Comparison of ENCODE assay signal across 9 cellular contexts in genomic region chr3:129975332-129976090, GRCh38. TPM values are rescaled to one million over a fixed set of nuclear protein-coding genes. Genes with fewer than 3 reads are reported as not detected.
DNase-seq lines count a peak whose midpoint lies in the region; ATAC-seq, FAIRE-seq and TF ChIP-seq lines count a peak whose summit lies in the region.
"Had no signal": no experiment of that assay in that cellular context is flagged by ENCODE, and none has a peak within 500 bp of the region (broad histone marks: within the 10 kb centered on the region; RNA-seq: fewer than 3 reads in every experiment).

No MANE protein-coding gene starts in this region.

- DNase-seq in GM12891 (ENCODE audit: insufficient read length, low spot score), result peak; percentile 33
- DNase-seq in activated CD4-positive, alpha-beta T cell treated with anti-CD3 and anti-CD28 coated beads, Interleukin-2, amount 50 U/mL, for 1 hour, result peak; percentile 5
- peak; percentile 23 for DNase-seq in left ventricle myocardium inferior
- peak; percentile 81 for DNase-seq in retina
- DNase-seq in cortex of kidney (lab: John Stamatoyannopoulos, UW), result no peak
- DNase-seq in NCI-H345 treated with DMSO at 0.1 percent for 48 hours (lab: John Stamatoyannopoulos, UW; ENCODE audit: unreplicated experiment), result no peak
- DNase-seq in globus pallidus (ENCODE audit: low spot score), result no peak

- H3K4me3 ChIP-seq in left ventricle myocardium inferior, result peak overlapping the region; percentile 51

- H3K36me3 ChIP-seq in left ventricle myocardium inferior, result no peaks in the 10 kb centered on the region

- no peak for ATAC-seq in HG03432 (IDR thresholded peaks at IDR 0.05; ENCODE audit: unreplicated experiment)

- no peak for TF ChIP-seq CTCF in left ventricle myocardium inferior (IDR thresholded peaks at IDR 0.05; ENCODE audit: borderline replicate concordance)

- H3K4me1 ChIP-seq in left ventricle myocardium inferior, result peaks cover 18% of the 10 kb centered on the region

- H3K27ac ChIP-seq in left ventricle myocardium inferior (replicated peaks), result no peak overlapping the region

- TF ChIP-seq POLR2A in GM12891 (IDR thresholded peaks at IDR 0.05; ENCODE audit: low read depth, low read length), result no peak

- no peaks in the 10 kb centered on the region for H3K9me3 ChIP-seq in left ventricle myocardium inferior (replicated peaks)

- FAIRE-seq in GM12891 (lab: Jason Lieb, UNC), result peak; percentile 31

- intact Hi-C loops in left ventricle myocardium inferior (cut with micrococcal nuclease), result no loop called here

- H3K27me3 ChIP-seq in left ventricle myocardium inferior (ENCODE audit: low read depth), result peaks cover 83% of the 10 kb centered on the region

TF ChIP-seq in GM12891, 5 proteins besides CTCF, POLR2A, EP300 and RAD21:
- TF ChIP-seq SPI1 (IDR thresholded peaks at IDR 0.05; ENCODE audit: low read depth, low read length), result no peak
- TF ChIP-seq TAF1 (IDR thresholded peaks at IDR 0.05; ENCODE audit: low read depth, low read length), result no peak
- no peak for TF ChIP-seq POLR2AphosphoS5 (IDR thresholded peaks at IDR 0.05; ENCODE audit: low read depth, low read length)
- no peak for TF ChIP-seq POU2F2 (IDR thresholded peaks at IDR 0.05; ENCODE audit: low read depth, low read length)
- no peak for TF ChIP-seq PAX5 (IDR thresholded peaks at IDR 0.05; ENCODE audit: insufficient read depth, low read length, severe bottlenecking)

RNA-seq across cellular contexts. Expression of gene TRH, which starts 1.0 kb away (rescaled TPM):
- polyA plus RNA-seq in GM12891 (2012; ENCODE audit: low read depth, missing spikeins), result not detected
- total RNA-seq in left ventricle myocardium inferior, result not detected
- total RNA-seq: epithelial cell of proximal tubule had no signal

Comparison
In these comparisons a context has a peak if more than half of its experiments do, and no peak if none do; other contexts are left out.
1. DNase-seq: peak in GM12891 (single experiment), activated CD4-positive, alpha-beta T cell treated with anti-CD3 and anti-CD28 coated beads, Interleukin-2, amount 50 U/mL, for 1 hour (single experiment), left ventricle myocardium inferior (single experiment) and retina (single experiment); none in cortex of kidney (single experiment), NCI-H345 treated with DMSO at 0.1 percent for 48 hours (single experiment) and globus pallidus (single experiment).